In the genomic region with DNA sequence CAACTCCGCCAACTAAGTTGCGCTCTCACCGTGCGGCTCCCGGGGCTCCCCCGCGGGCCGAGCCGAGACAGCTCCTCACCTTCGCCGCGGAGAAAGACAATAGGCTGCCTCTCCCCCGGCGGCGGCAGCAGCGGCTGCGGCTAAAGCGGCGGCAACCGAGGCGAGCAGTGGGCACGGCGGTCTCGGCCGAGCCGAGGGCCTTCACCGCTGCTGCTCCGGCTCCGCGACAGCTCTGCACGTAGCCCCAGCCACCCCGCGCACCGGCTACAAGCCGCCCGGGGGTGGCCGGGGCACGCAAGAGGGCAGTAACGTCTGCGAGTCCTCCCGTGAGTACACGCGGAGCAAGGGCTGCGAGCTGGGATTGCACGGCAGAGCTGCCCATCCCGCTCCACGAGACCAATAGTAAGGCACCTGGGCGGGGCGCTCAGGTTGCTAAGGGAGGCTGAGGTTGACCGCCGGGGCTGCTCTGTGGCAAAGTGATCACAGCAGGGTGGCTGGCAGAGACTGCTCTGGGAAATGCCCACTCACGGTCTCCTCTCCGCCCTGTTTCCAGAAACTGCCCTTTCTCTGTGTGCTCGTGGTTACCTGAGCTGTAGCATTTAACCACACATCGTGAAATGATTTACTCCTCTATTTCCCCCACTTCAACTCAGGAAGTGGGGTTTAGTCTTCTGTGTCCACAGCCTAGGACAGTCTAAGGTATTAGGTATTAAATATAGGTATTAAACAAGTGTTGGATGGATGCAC, we compare ENCODE assay signal across 8 cellular contexts.
DNase-seq lines count a peak whose midpoint lies in the region; ATAC-seq, FAIRE-seq and TF ChIP-seq lines count a peak whose summit lies in the region.
"Not testable (repeated sequence)": the region's sequence is repeated elsewhere in the genome, so short reads cannot be mapped to it uniquely, and the experiment has no call there.

No MANE protein-coding gene starts in this region.

- H3K4me1 ChIP-seq in A673 (ENCODE audit: insufficient read depth, low read length, poor library complexity, severe bottlenecking); colonic mucosa; gastrocnemius medialis: not testable (repeated sequence)

- in situ Hi-C loops in gastrocnemius medialis (cut with MboI; ENCODE audit: low sequenced_read_pairs in 4 of 4), result not testable (repeated sequence)

- H3K4me3 ChIP-seq in A673 (ENCODE audit: low read depth, low read length, poor library complexity, severe bottlenecking) (peak overlapping the region; percentile 24), H7 (ENCODE audit: insufficient read depth, low read depth, low read length) (peak overlapping the region; percentile 16; the same call in 1 of the 2 replicates), colonic mucosa (peak overlapping the region; percentile 15), fibroblast of villous mesenchyme (ENCODE audit: low read depth, low read length) (peak overlapping the region; percentile 37), gastrocnemius medialis (peak overlapping the region in 1 of 4 donors; percentile 35)

- not testable (repeated sequence) for BruUV-seq in A673 (replicated peaks; lab: Mats Ljungman, UMichigan)

- intact Hi-C loops in A673 (cut with micrococcal nuclease; ENCODE audit: unreplicated experiment); activated T-helper 2 cell treated with anti-CD3 and anti-CD28 coated beads, Interferon-gamma antibody, Interleukin-2, Interleukin-4, amounts not matched to agents 10 μg/mL and 5 μg/mL and 100 μg/mL, durations not matched to agents 14 hours and 24 hours and 36 hours (cut with micrococcal nuclease); colonic mucosa (cut with DNase I); gastrocnemius medialis (cut with DNase I; ENCODE audit: low total_unique reads): not testable (repeated sequence)

- CTCF ChIA-PET in A673 (lab: Charles Lee), result not testable (repeated sequence)

- not testable (repeated sequence) for H3K27ac Mint-ChIP-seq in activated T-helper 2 cell treated with anti-CD3 and anti-CD28 coated beads, Interferon-gamma antibody, Interleukin-2, Interleukin-4, amounts not matched to agents 10 μg/mL and 5 μg/mL and 100 μg/mL, durations not matched to agents 14 hours and 24 hours and 36 hours; nephron

- not testable (repeated sequence) for H3K27me3 Mint-ChIP-seq in activated T-helper 2 cell treated with anti-CD3 and anti-CD28 coated beads, Interferon-gamma antibody, Interleukin-2, Interleukin-4, amounts not matched to agents 10 μg/mL and 5 μg/mL and 100 μg/mL, durations not matched to agents 14 hours and 24 hours and 36 hours (ENCODE audit: low read depth); nephron (ENCODE audit: low read depth)

- H3K27me3 ChIP-seq in A673 (replicated peaks; ENCODE audit: insufficient read depth, low read depth, low read length, poor library complexity); H7 (ENCODE audit: control insufficient read depth, insufficient read depth, low read length); colonic mucosa; gastrocnemius medialis: not testable (repeated sequence)

- not testable (repeated sequence) for H3K27ac ChIP-seq in A673 (ENCODE audit: low read depth, low read length, poor library complexity, severe bottlenecking); colonic mucosa
- peak overlapping the region in 3 of 4 donors; percentile 65 to 74 (median 72) for H3K27ac ChIP-seq in gastrocnemius medialis

- not testable (repeated sequence) for H3K36me3 ChIP-seq in A673 (ENCODE audit: insufficient read depth, low read length, poor library complexity, severe bottlenecking); H7 (replicated peaks; ENCODE audit: control insufficient read depth, insufficient read depth, low read length); colonic mucosa; gastrocnemius medialis

- TF ChIP-seq POLR2A in gastrocnemius medialis (IDR thresholded peaks at IDR 0.05), result peak in 1 of 2 donors; percentile 33

- H3K4me1 Mint-ChIP-seq in activated T-helper 2 cell treated with anti-CD3 and anti-CD28 coated beads, Interferon-gamma antibody, Interleukin-2, Interleukin-4, amounts not matched to agents 10 μg/mL and 5 μg/mL and 100 μg/mL, durations not matched to agents 14 hours and 24 hours and 36 hours (ENCODE audit: low read depth); nephron: not testable (repeated sequence)

- H3K9me3 Mint-ChIP-seq in activated T-helper 2 cell treated with anti-CD3 and anti-CD28 coated beads, Interferon-gamma antibody, Interleukin-2, Interleukin-4, amounts not matched to agents 10 μg/mL and 5 μg/mL and 100 μg/mL, durations not matched to agents 14 hours and 24 hours and 36 hours; nephron: not testable (repeated sequence)

- POLR2A ChIA-PET in A673 (lab: Charles Lee; ENCODE audit: low non-redundant PET), result not testable (repeated sequence)

- FAIRE-seq in RCC 7860 (lab: Jason Lieb, UNC), result peak; percentile 86

- H3K36me3 Mint-ChIP-seq in activated T-helper 2 cell treated with anti-CD3 and anti-CD28 coated beads, Interferon-gamma antibody, Interleukin-2, Interleukin-4, amounts not matched to agents 10 μg/mL and 5 μg/mL and 100 μg/mL, durations not matched to agents 14 hours and 24 hours and 36 hours (ENCODE audit: low read depth); nephron (ENCODE audit: low read depth): not testable (repeated sequence)

- DNase-seq in A673 (ENCODE audit: low spot score); H7; RCC 7860 (ENCODE audit: low spot score); fibroblast of villous mesenchyme (ENCODE audit: low read depth); gastrocnemius medialis: not testable (repeated sequence)
- DNase-seq in activated T-helper 2 cell treated with anti-CD3 and anti-CD28 coated beads, Interferon-gamma antibody, Interleukin-2, Interleukin-4, amounts not matched to agents 10 μg/mL and 5 μg/mL and 100 μg/mL, durations not matched to agents 14 hours and 24 hours and 36 hours (ENCODE audit: low spot score), result peak; percentile 22
- DNase-seq in colonic mucosa, result peak; percentile 14

- not testable (repeated sequence) for H3K4me3 Mint-ChIP-seq in activated T-helper 2 cell treated with anti-CD3 and anti-CD28 coated beads, Interferon-gamma antibody, Interleukin-2, Interleukin-4, amounts not matched to agents 10 μg/mL and 5 μg/mL and 100 μg/mL, durations not matched to agents 14 hours and 24 hours and 36 hours (ENCODE audit: low read depth)
- peak overlapping the region; percentile 56 to 74 (median 72) for H3K4me3 Mint-ChIP-seq in nephron

- not testable (repeated sequence) for ATAC-seq in gastrocnemius medialis

- not testable (repeated sequence) for TF ChIP-seq CTCF in A673 (conservative IDR thresholded peaks at IDR 0.05; ENCODE audit: low read depth, low read length); colonic mucosa (IDR thresholded peaks at IDR 0.05); fibroblast of villous mesenchyme (IDR thresholded peaks at IDR 0.05; ENCODE audit: insufficient read depth, low read depth, low read length); nephron (IDR thresholded peaks at IDR 0.05; ENCODE audit: unreplicated experiment in 3 of 3); gastrocnemius medialis (IDR thresholded peaks at IDR 0.05 in 4 of 5, conservative IDR thresholded peaks at IDR 0.05 in 1 of 5)

- H3K9ac ChIP-seq in colonic mucosa (ENCODE audit: low read depth in 2 of 2, low read length in 2 of 2), result not testable (repeated sequence)

- H3K9me3 ChIP-seq in A673 (ENCODE audit: low read depth, low read length, poor library complexity, severe bottlenecking); colonic mucosa; gastrocnemius medialis: not testable (repeated sequence)
